8 cellular contexts compared by ENCODE assay signal in the genomic region with DNA sequence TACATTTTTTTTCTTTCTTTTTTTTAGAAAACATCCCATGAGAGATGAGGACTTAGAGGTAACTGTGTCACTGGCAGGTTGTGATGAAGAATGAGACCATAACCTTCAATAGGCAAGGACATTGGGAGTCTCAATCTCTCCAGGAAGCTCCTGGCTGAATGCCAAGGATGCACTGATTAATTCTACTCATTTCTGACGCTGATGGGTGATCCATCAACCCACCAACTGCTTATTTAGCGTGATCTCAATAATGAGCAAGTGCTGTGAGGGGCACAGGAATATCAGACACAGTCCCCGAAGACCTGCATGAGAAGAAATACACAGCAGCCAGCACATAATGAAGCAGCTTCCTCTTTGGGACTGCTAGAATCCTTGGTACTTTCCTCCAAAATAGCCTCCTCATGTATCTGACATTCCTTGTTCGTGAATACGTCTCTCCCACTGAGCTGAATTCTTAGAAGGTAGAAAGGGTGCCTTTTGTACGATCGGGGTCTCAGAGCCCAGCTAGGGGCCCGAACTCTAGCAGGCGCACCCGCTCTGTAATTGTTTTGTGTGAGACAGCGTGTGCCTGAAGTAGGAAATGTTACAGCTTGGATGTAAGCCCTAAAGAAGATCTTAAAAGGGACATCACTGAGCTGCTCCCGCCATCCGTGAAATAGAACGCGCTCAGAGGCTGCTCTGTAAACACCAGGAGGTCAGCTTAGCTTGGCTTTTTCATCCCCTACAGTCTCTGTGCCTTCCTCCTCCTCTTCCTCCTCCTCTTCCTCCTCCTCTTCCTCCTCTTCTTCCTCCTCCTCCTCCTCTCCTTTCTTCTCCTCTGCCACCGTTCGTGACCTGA. TPM values are rescaled to one million over a fixed set of nuclear protein-coding genes. Genes with fewer than 3 reads are reported as not detected.
DNase-seq lines count a peak whose midpoint lies in the region; ATAC-seq and TF ChIP-seq lines count a peak whose summit lies in the region.

No MANE protein-coding gene starts in this region.

- peak overlapping the region; percentile 9; the same call in 1 of the 2 replicates for H3K4me3 ChIP-seq in HUES64 (ENCODE audit: low read length)
- peak overlapping the region; percentile 28 for H3K4me3 ChIP-seq in ascending aorta
- no peak overlapping the region for H3K4me3 ChIP-seq in right cardiac atrium (ENCODE audit: low read length)
- H3K4me3 ChIP-seq in spleen, result no peak overlapping the region

- peak overlapping the region; percentile 52; the same call in 1 of the 2 replicates for H3K9ac ChIP-seq in HUES64 (ENCODE audit: low read depth, low read length)

- H3K4me1 ChIP-seq in HUES64 (ENCODE audit: insufficient read depth, low read length) (peaks cover 55% of the 10 kb centered on the region), ascending aorta (peaks cover 0 to 39% of the 10 kb centered on the region in 2 donors), right cardiac atrium (ENCODE audit: control insufficient read depth, insufficient read depth, low read length) (peaks cover 2% of the 10 kb centered on the region), spleen (peaks cover 0 to 17% (median 4%) of the 10 kb centered on the region in 6 donors)

- H3K9me3 ChIP-seq in HUES64 (ENCODE audit: insufficient read depth, low read depth, low read length), result no peaks in the 10 kb centered on the region
- H3K9me3 ChIP-seq in ascending aorta, result no peaks in the 10 kb centered on the region
- H3K9me3 ChIP-seq in right cardiac atrium (ENCODE audit: control insufficient read depth, low read length), result no peaks in the 10 kb centered on the region
- no peaks in the 10 kb centered on the region for H3K9me3 ChIP-seq in spleen

- H3K27me3 ChIP-seq in HUES64 (ENCODE audit: insufficient read depth, low read length), result no peaks in the 10 kb centered on the region
- H3K27me3 ChIP-seq in ascending aorta, result no peaks in the 10 kb centered on the region
- H3K27me3 ChIP-seq in right cardiac atrium (ENCODE audit: control insufficient read depth, insufficient read depth), result no peaks in the 10 kb centered on the region
- H3K27me3 ChIP-seq in spleen (replicated peaks in 1 of 7), result peaks cover 0 to 63% (median 0%) of the 10 kb centered on the region in 7 donors

- ATAC-seq in right cardiac atrium (peak; percentile 15 to 22), GM18519 (IDR thresholded peaks at IDR 0.05; ENCODE audit: low FRiP score, unreplicated experiment) (no peak), HG03571 (IDR thresholded peaks at IDR 0.05; ENCODE audit: unreplicated experiment) (no peak), HG03045 (IDR thresholded peaks at IDR 0.05; ENCODE audit: unreplicated experiment) (no peak)

- no peak for TF ChIP-seq CTCF in ascending aorta (IDR thresholded peaks at IDR 0.05)
- no peak for TF ChIP-seq CTCF in spleen (IDR thresholded peaks at IDR 0.05 in 8 of 11, conservative IDR thresholded peaks at IDR 0.05 in 3 of 11)

- no peak for TF ChIP-seq POLR2A in spleen (IDR thresholded peaks at IDR 0.05)

- DNase-seq in ascending aorta (ENCODE audit: low spot score in 2 of 2) (no peak), right cardiac atrium (no peak), spleen (no peak), NAMALWA (ENCODE audit: low spot score) (no peak)

- intact Hi-C loops in ascending aorta (cut with DNase I) (no loop called here), right cardiac atrium (cut with DNase I) (no loop called here), spleen (cut with DNase I; ENCODE audit: low total_unique reads) (no loop called here)

- H3K27ac ChIP-seq in HUES64 (ENCODE audit: low read depth, low read length) (peak overlapping the region; percentile 81), ascending aorta (peak overlapping the region; percentile 73 to 92), right cardiac atrium (ENCODE audit: low read length) (peak overlapping the region; percentile 49), spleen (peak overlapping the region in 5 of 8 donors; percentile 9 to 43 (median 36))

- no peaks in the 10 kb centered on the region for H3K36me3 ChIP-seq in HUES64 (ENCODE audit: insufficient read depth, low read length)
- H3K36me3 ChIP-seq in ascending aorta, result no peaks in the 10 kb centered on the region
- no peaks in the 10 kb centered on the region for H3K36me3 ChIP-seq in spleen

- WGBS in HUES64, result 43% methylated on average over 17 of the region's 17 CpGs
- 24% methylated on average over 17 of the region's 17 CpGs for WGBS in right cardiac atrium
- 31 to 46% (median 40%) methylated on average over 17 of the region's 17 CpGs for WGBS in spleen, 5 donors

RNA-seq across cellular contexts. Expression of a gene that starts 7.2 kb away (rescaled TPM):
- polyA plus RNA-seq in HUES64 (2013, experiment 1 of 2), result 14.7 TPM
- polyA plus RNA-seq in HUES64 (2013, experiment 2 of 2), result 12.2 TPM
- 70.6 TPM for total RNA-seq in ascending aorta
- 10 to 100 TPM in 3 of 4 donors, 1 to 10 TPM in 1; 5.0 to 34.1 (median 19.3) TPM for total RNA-seq in right cardiac atrium
- 6.6 TPM for polyA plus RNA-seq in right cardiac atrium
- total RNA-seq in spleen, result 10 to 100 TPM in 6 of 7 donors, 1 to 10 TPM in 1; 8.5 to 36.5 (median 21.1) TPM
- 1 to 10 TPM; 3.1 to 4.1 (median 3.6) TPM for polyA plus RNA-seq in spleen

Comparison
In these comparisons a context has a peak if more than half of its experiments do, and no peak if none do; other contexts are left out.
1. H3K4me3 ChIP-seq: peak in HUES64 (single experiment) and ascending aorta (2 of 2); none in right cardiac atrium (single experiment) and spleen (0 of 8).
2. ATAC-seq: peak in right cardiac atrium (2 of 2); none in GM18519 (single experiment), HG03571 (single experiment) and HG03045 (single experiment).
3. Peak in every context shown above with its lines, with median percentiles within 50 percentile points of each other: H3K27ac ChIP-seq.